Comparison of ENCODE assay signal across 11 cellular contexts in genomic region chr6:33429745-33430042, GRCh38. TPM values are rescaled to one million over a fixed set of nuclear protein-coding genes. Genes with fewer than 3 reads are reported as not detected.
A peak's percentile ranks its signal among the peaks of the same experiment; 100 is the strongest.
DNase-seq lines count a peak whose midpoint lies in the region; TF ChIP-seq lines count a peak whose summit lies in the region.
"Had no signal": no experiment of that assay in that cellular context is flagged by ENCODE, and none has a peak within 500 bp of the region (broad histone marks: within the 10 kb centered on the region; RNA-seq: fewer than 3 reads in every experiment).

No MANE protein-coding gene starts in this region.

- no peaks in the 10 kb centered on the region for H3K27me3 ChIP-seq in MM.1S (replicated peaks; ENCODE audit: insufficient read depth, low read length)

- H3K36me3 ChIP-seq in MM.1S (replicated peaks; ENCODE audit: insufficient read depth, low read length), result no peaks in the 10 kb centered on the region

- H3K9me3 ChIP-seq in MM.1S (replicated peaks; ENCODE audit: insufficient read depth, low read length), result no peaks in the 10 kb centered on the region

- H3K36me3 Mint-ChIP-seq in activated CD4-positive, alpha-beta T cell treated with anti-CD3 and anti-CD28 coated beads, Interleukin-2, amount 10 ng/mL, durations not matched to agents 24 days and 14 days (ENCODE audit: low read depth), result peaks cover 25% of the 10 kb centered on the region
- H3K36me3 Mint-ChIP-seq in T-helper 2 cell treated with Interferon-gamma antibody and Interleukin-4, amounts not matched to agents 5 μg/mL and 100 μg/mL, for 36 hours (ENCODE audit: low read depth), result peaks cover 18% of the 10 kb centered on the region

- peaks cover 28% of the 10 kb centered on the region for H3F3A ChIP-seq in MM.1S (ENCODE audit: insufficient read depth, low read length)

- intact Hi-C loops in activated CD4-positive, alpha-beta T cell treated with anti-CD3 and anti-CD28 coated beads, Interleukin-2, amount 10 ng/mL, durations not matched to agents 24 days and 14 days (cut with micrococcal nuclease), result loop anchor here (1.0 to 5.0 kb wide), 2 partner anchors 25 to 132 kb away; partner anchors contain the start of genes RGL2 and ZBTB9

- H3K27ac ChIP-seq in skin epidermis (peak overlapping the region in 11 of 21 experiments; percentile 59 to 94 (median 83)), MM.1S (ENCODE audit: low read length) (no peak overlapping the region)
- H3K27ac ChIP-seq: GM23248 had no signal

- in situ Hi-C loops in KBM-7 (cut with MboI; ENCODE audit: low pct_unique_long_range_greater_than_20kb, low sequenced_read_pairs), result no loop called here

- no peak overlapping the region for H3K9ac ChIP-seq in MM.1S (ENCODE audit: low read length)
- H3K9ac ChIP-seq: GM23248 had no signal

- H3K4me1 Mint-ChIP-seq in activated CD4-positive, alpha-beta T cell treated with anti-CD3 and anti-CD28 coated beads, Interleukin-2, amount 10 ng/mL, durations not matched to agents 24 days and 14 days, result peaks cover 67% of the 10 kb centered on the region
- H3K4me1 Mint-ChIP-seq in T-helper 2 cell treated with Interferon-gamma antibody and Interleukin-4, amounts not matched to agents 5 μg/mL and 100 μg/mL, for 36 hours (ENCODE audit: low read depth), result peaks cover 62% of the 10 kb centered on the region

- peak overlapping the region; percentile 92 for H3K27ac Mint-ChIP-seq in activated CD4-positive, alpha-beta T cell treated with anti-CD3 and anti-CD28 coated beads, Interleukin-2, amount 10 ng/mL, durations not matched to agents 24 days and 14 days
- H3K27ac Mint-ChIP-seq in T-helper 2 cell treated with Interferon-gamma antibody and Interleukin-4, amounts not matched to agents 5 μg/mL and 100 μg/mL, for 36 hours, result peak overlapping the region; percentile 77

- H2AFZ ChIP-seq in MM.1S (ENCODE audit: low read length), result no peak overlapping the region
- H2AFZ ChIP-seq: GM23248 had no signal

- no peaks in the 10 kb centered on the region for H4K20me1 ChIP-seq in MM.1S (ENCODE audit: insufficient read depth, low read length)

- H3K4me2 ChIP-seq in MM.1S (ENCODE audit: low read depth, low read length), result no peak overlapping the region

- TF ChIP-seq CTCF in epithelial cell of esophagus (IDR thresholded peaks at IDR 0.05; ENCODE audit: insufficient read depth, low read depth, low read length, missing control alignments) (no peak), MM.1S (IDR thresholded peaks at IDR 0.05; ENCODE audit: low read length) (no peak)

- peak overlapping the region; percentile 90 for H3K4me3 Mint-ChIP-seq in activated CD4-positive, alpha-beta T cell treated with anti-CD3 and anti-CD28 coated beads, Interleukin-2, amount 10 ng/mL, durations not matched to agents 24 days and 14 days
- peak overlapping the region; percentile 83 for H3K4me3 Mint-ChIP-seq in T-helper 2 cell treated with Interferon-gamma antibody and Interleukin-4, amounts not matched to agents 5 μg/mL and 100 μg/mL, for 36 hours

- H3K4me3 ChIP-seq in epithelial cell of esophagus (ENCODE audit: low read length) (no peak overlapping the region), skin epidermis (no peak overlapping the region), MM.1S (ENCODE audit: low read length) (no peak overlapping the region)
- H3K4me3 ChIP-seq: GM23248 had no signal

- peaks cover 27% of the 10 kb centered on the region for H3K4me1 ChIP-seq in MM.1S (ENCODE audit: low read length)

- DNase-seq in activated CD4-positive, alpha-beta T cell treated with anti-CD3 and anti-CD28 coated beads, Interleukin-2, amount 10 ng/mL, durations not matched to agents 24 days and 14 days, result peak; percentile 74
- DNase-seq in activated CD4-positive, alpha-beta T cell treated with anti-CD3 and anti-CD28 coated beads, Interleukin-2, amount 50 U/mL, for 48 hours, result no peak
- DNase-seq in T-helper 2 cell treated with Interferon-gamma antibody and Interleukin-4, amounts not matched to agents 5 μg/mL and 100 μg/mL, for 36 hours (ENCODE audit: low spot score), result no peak
- DNase-seq in epithelial cell of esophagus (ENCODE audit: low read depth) (peak; percentile 46), MM.1S (no peak), NCI-H1436 (lab: John Stamatoyannopoulos, UW) (no peak), KBM-7 (no peak)
- DNase-seq: effector CD8-positive, alpha-beta T cell; GM23248; NCI-H69 had no signal

- no peaks in the 10 kb centered on the region for H3K79me2 ChIP-seq in MM.1S (ENCODE audit: low read length)

- H3K9me2 ChIP-seq in MM.1S (replicated peaks; ENCODE audit: insufficient read depth, low read length), result no peaks in the 10 kb centered on the region

- H3K9me3 Mint-ChIP-seq in activated CD4-positive, alpha-beta T cell treated with anti-CD3 and anti-CD28 coated beads, Interleukin-2, amount 10 ng/mL, durations not matched to agents 24 days and 14 days, result no peaks in the 10 kb centered on the region
- no peaks in the 10 kb centered on the region for H3K9me3 Mint-ChIP-seq in T-helper 2 cell treated with Interferon-gamma antibody and Interleukin-4, amounts not matched to agents 5 μg/mL and 100 μg/mL, for 36 hours

- H3K27me3 Mint-ChIP-seq in activated CD4-positive, alpha-beta T cell treated with anti-CD3 and anti-CD28 coated beads, Interleukin-2, amount 10 ng/mL, durations not matched to agents 24 days and 14 days, result no peaks in the 10 kb centered on the region
- no peaks in the 10 kb centered on the region for H3K27me3 Mint-ChIP-seq in T-helper 2 cell treated with Interferon-gamma antibody and Interleukin-4, amounts not matched to agents 5 μg/mL and 100 μg/mL, for 36 hours (ENCODE audit: low read depth)

RNA-seq across cellular contexts. Expression of gene SYNGAP1, which starts 9.8 kb away (rescaled TPM):
- total RNA-seq in activated CD4-positive, alpha-beta T cell treated with anti-CD3 and anti-CD28 coated beads, Interleukin-2, amount 10 ng/mL, durations not matched to agents 24 days and 14 days, result 41.5 and 44.6 TPM in 2 replicates

RNA-seq across cellular contexts. Expression of gene CUTA, which starts 11.8 kb away (rescaled TPM):
- 120 and 124 TPM in 2 replicates for total RNA-seq in activated CD4-positive, alpha-beta T cell treated with anti-CD3 and anti-CD28 coated beads, Interleukin-2, amount 10 ng/mL, durations not matched to agents 24 days and 14 days

RNA-seq across cellular contexts. Expression of gene PHF1, which starts 18.9 kb away (rescaled TPM):
- 29.5 and 33.6 TPM in 2 replicates for total RNA-seq in activated CD4-positive, alpha-beta T cell treated with anti-CD3 and anti-CD28 coated beads, Interleukin-2, amount 10 ng/mL, durations not matched to agents 24 days and 14 days

RNA-seq across cellular contexts. Expression of gene ZBTB9, which starts 24.7 kb away (rescaled TPM):
- 14.2 and 14.5 TPM in 2 replicates for total RNA-seq in activated CD4-positive, alpha-beta T cell treated with anti-CD3 and anti-CD28 coated beads, Interleukin-2, amount 10 ng/mL, durations not matched to agents 24 days and 14 days

RNA-seq across cellular contexts. Expression of gene KIFC1, which starts 38.1 kb away (rescaled TPM):
- 64.9 and 66.5 TPM in 2 replicates for total RNA-seq in activated CD4-positive, alpha-beta T cell treated with anti-CD3 and anti-CD28 coated beads, Interleukin-2, amount 10 ng/mL, durations not matched to agents 24 days and 14 days

Comparison
In these comparisons a context has a peak if more than half of its experiments do, and no peak if none do; other contexts are left out.
1. DNase-seq: peak in activated CD4-positive, alpha-beta T cell treated with anti-CD3 and anti-CD28 coated beads, Interleukin-2, amount 10 ng/mL, durations not matched to agents 24 days and 14 days (single experiment) and epithelial cell of esophagus (single experiment); none in activated CD4-positive, alpha-beta T cell treated with anti-CD3 and anti-CD28 coated beads, Interleukin-2, amount 50 U/mL, for 48 hours (0 of 2), T-helper 2 cell treated with Interferon-gamma antibody and Interleukin-4, amounts not matched to agents 5 μg/mL and 100 μg/mL, for 36 hours (single experiment), MM.1S (single experiment), NCI-H1436 (single experiment) and KBM-7 (single experiment).